ENCODE assay signal across 3 cellular contexts in genomic region chr22:34370711-34371110, GRCh38.
"Had no signal": no experiment of that assay in that cellular context is flagged by ENCODE, and none has a peak within 500 bp of the region (broad histone marks: within the 10 kb centered on the region; RNA-seq: fewer than 3 reads in every experiment).

No MANE protein-coding gene starts in this region.

- DNase-seq: GDM1, GF-D8 had no signal

- H3K4me3 ChIP-seq: GM12878 had no signal

- ATAC-seq: GM12878 had no signal
